9 cellular contexts compared by ENCODE assay signal in genomic region chr19:17091758-17092333, GRCh38. TPM values are rescaled to one million over a fixed set of nuclear protein-coding genes. Genes with fewer than 3 reads are reported as not detected.
A peak's percentile ranks its signal among the peaks of the same experiment; 100 is the strongest.
DNase-seq lines count a peak whose midpoint lies in the region; ATAC-seq lines count a peak whose summit lies in the region.
"Had no signal": no experiment of that assay in that cellular context is flagged by ENCODE, and none has a peak within 500 bp of the region (broad histone marks: within the 10 kb centered on the region; RNA-seq: fewer than 3 reads in every experiment).

No MANE protein-coding gene starts in this region.

- no peak overlapping the region for H3K9ac ChIP-seq in HUES64 (ENCODE audit: low read depth, low read length)

- H3K27ac ChIP-seq in HUES64 (ENCODE audit: low read depth, low read length) (0 out of 2 replicates have a peak overlapping the region, but pooled peaks have one; percentile 6), cingulate gyrus (ENCODE audit: low read depth, low read length) (peak overlapping the region; percentile 16)

- no peak for ATAC-seq in GM19351 (IDR thresholded peaks at IDR 0.05; ENCODE audit: unreplicated experiment)

- WGBS in HUES64, result 73% methylated on average over 15 of the region's 15 CpGs

- H3K27me3 ChIP-seq in HUES64 (ENCODE audit: insufficient read depth, low read length), result no peaks in the 10 kb centered on the region

- peaks cover 3% of the 10 kb centered on the region; the same call in 1 of the 2 replicates for H3K36me3 ChIP-seq in HUES64 (ENCODE audit: insufficient read depth, low read length)

- DNase-seq in AML-193 (lab: John Stamatoyannopoulos, UW) (peak; percentile 27 to 44), mucosa of gallbladder (ENCODE audit: low spot score) (peak; percentile 38), NCI-H187 treated with DMSO at 0.1 percent for 48 hours (lab: John Stamatoyannopoulos, UW) (no peak), SW 1271 (lab: John Stamatoyannopoulos, UW) (no peak), NCI-H1092 (lab: John Stamatoyannopoulos, UW) (no peak)
- DNase-seq: NCI-H1417 had no signal

- H3K4me3 ChIP-seq in HUES64 (ENCODE audit: low read length), result no peak overlapping the region

- peaks cover 13% of the 10 kb centered on the region for H3K4me1 ChIP-seq in HUES64 (ENCODE audit: insufficient read depth, low read length)

- H3K9me3 ChIP-seq in HUES64 (ENCODE audit: insufficient read depth, low read depth, low read length), result no peaks in the 10 kb centered on the region

RNA-seq across cellular contexts. Expression of gene MYO9B, which starts 16.3 kb away (rescaled TPM):
- polyA plus RNA-seq in HUES64 (2013, experiment 1 of 2), result 42.1 TPM
- 46.2 TPM for polyA plus RNA-seq in HUES64 (2013, experiment 2 of 2)
- 75.0 TPM for total RNA-seq in mucosa of gallbladder

RNA-seq across cellular contexts. Expression of gene HAUS8, which starts 16.6 kb away (rescaled TPM):
- polyA plus RNA-seq in HUES64 (2013, experiment 1 of 2), result 19.6 TPM
- 23.6 TPM for polyA plus RNA-seq in HUES64 (2013, experiment 2 of 2)
- 10.8 TPM for total RNA-seq in mucosa of gallbladder

Comparison
In these comparisons a context has a peak if more than half of its experiments do, and no peak if none do; other contexts are left out.
1. DNase-seq: peak in AML-193 (2 of 2) and mucosa of gallbladder (single experiment); none in NCI-H187 treated with DMSO at 0.1 percent for 48 hours (single experiment), SW 1271 (0 of 2) and NCI-H1092 (single experiment).